In the genomic region with DNA sequence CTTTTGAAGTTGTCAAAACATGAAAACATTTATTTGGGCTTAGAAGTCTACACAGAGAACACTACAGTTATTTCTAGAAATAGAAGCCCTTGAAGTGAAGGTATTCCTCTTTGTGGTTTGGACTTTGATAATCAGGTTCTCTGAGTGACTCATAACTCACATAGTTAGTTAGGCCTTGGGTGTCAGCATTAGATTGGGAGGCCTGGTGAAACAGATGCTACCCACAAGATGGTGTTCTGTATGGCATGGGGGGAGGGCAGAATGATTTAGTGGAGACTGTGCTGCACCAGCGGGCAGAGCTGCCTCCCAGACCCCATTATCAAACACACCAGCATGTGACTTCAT, we compare ENCODE assay signal across 8 cellular contexts.
A peak's percentile ranks its signal among the peaks of the same experiment; 100 is the strongest.
DNase-seq lines count a peak whose midpoint lies in the region; ATAC-seq and TF ChIP-seq lines count a peak whose summit lies in the region.

No MANE protein-coding gene starts in this region.

- H3K36me3 ChIP-seq in upper lobe of right lung: no peaks in the 10 kb centered on the region

- H3K27me3 ChIP-seq in upper lobe of right lung: no peaks in the 10 kb centered on the region

- H3K27ac Mint-ChIP-seq in activated naive CD4-positive, alpha-beta T cell treated with anti-CD3 and anti-CD28 coated beads, Interleukin-2, amount 50 U/mL, for 72 hours: no peak overlapping the region
- H3K27ac Mint-ChIP-seq in endothelial cell (ENCODE audit: unreplicated experiment): no peak overlapping the region

- intact Hi-C loops in upper lobe of right lung (cut with DNase I): no loop called here

- no peaks in the 10 kb centered on the region for H3K9me3 ChIP-seq in upper lobe of right lung

- peaks cover 0 to 7% of the 10 kb centered on the region in 2 donors for H3K9me3 Mint-ChIP-seq in activated naive CD4-positive, alpha-beta T cell treated with anti-CD3 and anti-CD28 coated beads, Interleukin-2, amount 50 U/mL, for 72 hours
- no peaks in the 10 kb centered on the region for H3K9me3 Mint-ChIP-seq in endothelial cell (ENCODE audit: unreplicated experiment)

- H3K4me1 ChIP-seq in upper lobe of right lung: peaks cover 4% of the 10 kb centered on the region

- ATAC-seq in activated naive CD4-positive, alpha-beta T cell treated with anti-CD3 and anti-CD28 coated beads, Interleukin-2, amount 50 U/mL, for 72 hours: peak; percentile 91 to 93
- ATAC-seq in HG02884 (IDR thresholded peaks at IDR 0.05; ENCODE audit: unreplicated experiment) (peak; percentile 86), upper lobe of right lung (peak; percentile 87)

- TF ChIP-seq CTCF in upper lobe of right lung (IDR thresholded peaks at IDR 0.05) (no peak), endothelial cell (IDR thresholded peaks at IDR 0.05; ENCODE audit: unreplicated experiment) (no peak)

- no peak overlapping the region for H3K4me3 Mint-ChIP-seq in endothelial cell (ENCODE audit: unreplicated experiment)

- H3K4me3 ChIP-seq in upper lobe of right lung: no peak overlapping the region

- DNase-seq in activated naive CD4-positive, alpha-beta T cell treated with anti-CD3 and anti-CD28 coated beads, Interleukin-2, amount 50 U/mL, for 72 hours (ENCODE audit: low spot score in 2 of 2): peak in 1 of 2 donors; percentile 37
- DNase-seq in activated naive CD4-positive, alpha-beta T cell treated with Interleukin-2 at 50 U/mL for 16 hours: no peak
- DNase-seq in RPMI7951 (ENCODE audit: low read depth) (peak; percentile 82), upper lobe of right lung (no peak), endothelial cell (ENCODE audit: low spot score) (no peak), NCI-H1694 treated with DMSO at 0.1 percent for 48 hours (lab: John Stamatoyannopoulos, UW) (no peak), EL (no peak)

- H3K36me3 Mint-ChIP-seq in activated naive CD4-positive, alpha-beta T cell treated with anti-CD3 and anti-CD28 coated beads, Interleukin-2, amount 50 U/mL, for 72 hours: no peaks in the 10 kb centered on the region
- no peaks in the 10 kb centered on the region for H3K36me3 Mint-ChIP-seq in endothelial cell (ENCODE audit: low read depth, unreplicated experiment)

- H3K27me3 Mint-ChIP-seq in endothelial cell (ENCODE audit: unreplicated experiment): peaks cover 2% of the 10 kb centered on the region

- no peak overlapping the region for H3K27ac ChIP-seq in upper lobe of right lung

- H3K4me1 Mint-ChIP-seq in endothelial cell (ENCODE audit: unreplicated experiment): peaks cover 6% of the 10 kb centered on the region
